23 cellular contexts compared by ENCODE assay signal in the genomic region with DNA sequence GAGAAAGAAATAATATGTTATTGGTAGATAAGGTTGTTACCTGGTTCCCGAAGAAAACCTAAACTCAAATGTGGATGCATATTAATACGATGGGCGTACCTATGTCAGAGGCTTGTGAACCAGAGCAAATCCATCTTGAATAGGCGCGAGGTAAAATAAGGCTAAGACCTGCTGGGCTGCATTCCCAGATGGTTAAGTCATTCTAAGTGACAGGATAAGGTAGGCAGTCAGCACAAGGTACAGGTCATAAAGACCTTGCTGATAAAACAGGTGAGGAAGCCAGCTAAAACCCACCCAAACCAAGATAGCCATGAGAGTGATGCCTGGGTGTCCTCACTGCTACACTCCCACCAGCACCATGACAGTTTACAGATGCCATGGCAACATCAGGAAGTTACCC.
DNase-seq lines count a peak whose midpoint lies in the region; ATAC-seq, FAIRE-seq and TF ChIP-seq lines count a peak whose summit lies in the region.
"Had no signal": no experiment of that assay in that cellular context is flagged by ENCODE, and none has a peak within 500 bp of the region (broad histone marks: within the 10 kb centered on the region; RNA-seq: fewer than 3 reads in every experiment).

No MANE protein-coding gene starts in this region.

- peak; percentile 54 for DNase-seq in mammary epithelial cell
- DNase-seq in MCF 10A (ENCODE audit: unreplicated experiment) = no peak
- DNase-seq in epithelial cell of esophagus (ENCODE audit: low read depth) = peak; percentile 77
- peak; percentile 19 for DNase-seq in keratinocyte (ENCODE audit: low read depth, low spot score)
- DNase-seq in NAMALWA (ENCODE audit: low spot score) = no peak
- no peak for DNase-seq in SKM-1 (lab: John Stamatoyannopoulos, UW; ENCODE audit: unreplicated experiment)
- DNase-seq in testis = no peak
- DNase-seq: CD8-positive, alpha-beta T cell; DND-41; GDM1; NCI-H1436 treated with DMSO at 0.1 percent for 48 hours; NCI-H2029 treated with DMSO at 0.1 percent for 48 hours; NCI-H2171 treated with DMSO at 0.1 percent for 48 hours; NCI-H446 treated with DMSO at 0.1 percent for 48 hours; NCI-H748 treated with DMSO at 0.1 percent for 48 hours had no signal

- H3K4me3 ChIP-seq in mammary epithelial cell (replicated peaks in 1 of 3; ENCODE audit: insufficient read depth in 1 of 3, low read depth in 2 of 3, low read length in 3 of 3) (no peak overlapping the region), epithelial cell of esophagus (ENCODE audit: low read length) (no peak overlapping the region), keratinocyte (ENCODE audit: control insufficient read depth in 2 of 3, extremely low read depth in 1 of 3, insufficient read depth in 2 of 3, low read depth in 1 of 3, low read length in 3 of 3) (no peak overlapping the region), testis (no peak overlapping the region)
- H3K4me3 ChIP-seq: BLaER1, GM12878, HAP-1, K562 had no signal

- peaks cover 13% of the 10 kb centered on the region for H3K9me3 Mint-ChIP-seq in MCF 10A (ENCODE audit: unreplicated experiment)

- no peaks in the 10 kb centered on the region for H3K27me3 Mint-ChIP-seq in MCF 10A (ENCODE audit: insufficient read depth, unreplicated experiment)

- H3K9me1 ChIP-seq in keratinocyte (ENCODE audit: control insufficient read depth, extremely low read depth, insufficient read depth, low read length) = no peaks in the 10 kb centered on the region

- dilution Hi-C loops in mammary epithelial cell (cut with HindIII; ENCODE audit: low sequenced_read_pairs) (no loop called here), keratinocyte (cut with MboI; ENCODE audit: extremely low pct_ligation_motif_present, low sequenced_read_pairs) (no loop called here)

- H2AFZ ChIP-seq in mammary epithelial cell (ENCODE audit: low read depth, low read length) = no peak overlapping the region
- no peak overlapping the region for H2AFZ ChIP-seq in keratinocyte (ENCODE audit: control insufficient read depth, low read length)

- H3K4me2 ChIP-seq in mammary epithelial cell (ENCODE audit: insufficient read depth, low read depth, low read length) (no peak overlapping the region), keratinocyte (ENCODE audit: control insufficient read depth, extremely low read depth, insufficient read depth, low read depth, low read length) (no peak overlapping the region)
- H3K4me2 ChIP-seq: BLaER1 had no signal

- BruUV-seq in mammary epithelial cell (replicated peaks; lab: Mats Ljungman, UMichigan) (no TSS peak), MCF 10A (replicated peaks; lab: Mats Ljungman, UMichigan) (no TSS peak)

- H3K79me2 ChIP-seq in mammary epithelial cell (ENCODE audit: insufficient read depth, low read length) (no peaks in the 10 kb centered on the region), keratinocyte (ENCODE audit: control insufficient read depth, insufficient read depth, low read length) (no peaks in the 10 kb centered on the region)

- H3K27ac ChIP-seq in mammary epithelial cell (ENCODE audit: insufficient read depth, low read depth, low read length) (no peak overlapping the region), keratinocyte (ENCODE audit: control insufficient read depth, insufficient read depth, low read length) (no peak overlapping the region), testis (no peak overlapping the region)
- H3K27ac ChIP-seq: 22Rv1, BLaER1, HL-60 had no signal

- no peak overlapping the region for H3K27ac Mint-ChIP-seq in MCF 10A (ENCODE audit: low read depth, unreplicated experiment)
- H3K27ac Mint-ChIP-seq: CD8-positive, alpha-beta T cell had no signal

- H3K9ac ChIP-seq in mammary epithelial cell (ENCODE audit: insufficient read depth, low read length) (no peak overlapping the region), keratinocyte (ENCODE audit: control insufficient read depth, extremely low read depth, insufficient read depth, low read length) (no peak overlapping the region)
- H3K9ac ChIP-seq: BLaER1 had no signal

- H3K27me3 ChIP-seq in mammary epithelial cell (ENCODE audit: insufficient read depth, low read length) (no peaks in the 10 kb centered on the region), keratinocyte (ENCODE audit: control insufficient read depth, extremely low read depth, insufficient read depth, low read length) (no peaks in the 10 kb centered on the region), testis (no peaks in the 10 kb centered on the region)
- H3K27me3 ChIP-seq: BLaER1 had no signal

- WGBS in mammary epithelial cell (ENCODE audit: low coverage, missing lambda C conversion rate) = 54% methylated on average over 5 of the region's 5 CpGs
- WGBS in testis, 2 donors = 75 to 84% methylated on average over 5 of the region's 5 CpGs

- no peak overlapping the region for H3K4me3 Mint-ChIP-seq in MCF 10A (ENCODE audit: unreplicated experiment)
- H3K4me3 Mint-ChIP-seq: CD8-positive, alpha-beta T cell had no signal

- POLR2A ChIA-PET in MCF 10A (lab: Yijun Ruan, JAX) = interaction anchor here (1.1 kb wide), 1 partner anchor 236 kb away, joined by 3 read pairs; no protein-coding TSS in a partner anchor

- H4K20me1 ChIP-seq in mammary epithelial cell (ENCODE audit: insufficient read depth, low read length) (no peaks in the 10 kb centered on the region), keratinocyte (ENCODE audit: control insufficient read depth, extremely low read depth, insufficient read depth, low read length) (no peaks in the 10 kb centered on the region)
- H4K20me1 ChIP-seq: BLaER1 had no signal

- FAIRE-seq in keratinocyte (lab: Jason Lieb, UNC) = peak; percentile 81
- FAIRE-seq: GM12878, K562 had no signal

- TF ChIP-seq CTCF in mammary epithelial cell (conservative IDR thresholded peaks at IDR 0.05 in 1 of 2, IDR thresholded peaks at IDR 0.05 in 1 of 2; ENCODE audit: extremely low read depth in 1 of 2, insufficient read depth in 1 of 2, low read depth in 1 of 2, low read length in 2 of 2) = no peak
- no peak for TF ChIP-seq CTCF in MCF 10A (IDR thresholded peaks at IDR 0.05; ENCODE audit: unreplicated experiment)
- TF ChIP-seq CTCF in epithelial cell of esophagus (IDR thresholded peaks at IDR 0.05; ENCODE audit: insufficient read depth, low read depth, low read length, missing control alignments) = no peak
- no peak for TF ChIP-seq CTCF in keratinocyte (optimal IDR thresholded peaks at IDR 0.05 in 1 of 3, IDR thresholded peaks at IDR 0.05 in 1 of 3, conservative IDR thresholded peaks at IDR 0.05 in 1 of 3; ENCODE audit: extremely low read depth in 1 of 3, insufficient read depth in 2 of 3, low read length in 3 of 3)
- TF ChIP-seq CTCF in testis (IDR thresholded peaks at IDR 0.05) = no peak

- no peak for ATAC-seq in HG02840 (IDR thresholded peaks at IDR 0.05; ENCODE audit: low FRiP score, unreplicated experiment)
- ATAC-seq: CD8-positive, alpha-beta T cell; GM12878; K562; Right ventricle myocardium inferior had no signal

- H3K36me3 ChIP-seq in mammary epithelial cell (ENCODE audit: insufficient read depth, low read length) = no peaks in the 10 kb centered on the region
- H3K36me3 ChIP-seq in keratinocyte (ENCODE audit: control insufficient read depth in 2 of 2, extremely low read depth in 1 of 2, insufficient read depth in 2 of 2, low read length in 2 of 2) = no peaks in the 10 kb centered on the region
- H3K36me3 ChIP-seq in testis (ENCODE audit: low read depth, missing control alignments) = no peaks in the 10 kb centered on the region
- H3K36me3 ChIP-seq: BLaER1, HAP-1 had no signal

- CTCF ChIA-PET in mammary epithelial cell (lab: Charles Lee; ENCODE audit: low non-redundant PET) = no interaction called here
- CTCF ChIA-PET in MCF 10A (lab: Yijun Ruan, JAX) = no interaction called here

- H3K4me1 Mint-ChIP-seq in MCF 10A (ENCODE audit: insufficient read depth, unreplicated experiment) = no peaks in the 10 kb centered on the region

- no peak for TF ChIP-seq POLR2A in testis (IDR thresholded peaks at IDR 0.05)

- H3K9me3 ChIP-seq in mammary epithelial cell (replicated peaks; ENCODE audit: insufficient read depth, low read length) = no peaks in the 10 kb centered on the region
- H3K9me3 ChIP-seq in keratinocyte (ENCODE audit: control insufficient read depth, low read depth, low read length) = peaks cover 1% of the 10 kb centered on the region
- no peaks in the 10 kb centered on the region for H3K9me3 ChIP-seq in testis
- H3K9me3 ChIP-seq: HAP-1 had no signal

- intact Hi-C loops in mammary epithelial cell (cut with micrococcal nuclease) = no loop called here
- intact Hi-C loops in MCF 10A (cut with micrococcal nuclease) = no loop called here
- intact Hi-C loops in testis (cut with DNase I; ENCODE audit: low total_unique reads) = no loop called here

- in situ Hi-C loops in mammary epithelial cell (cut with MboI; ENCODE audit: low sequenced_read_pairs in 2 of 2) = no loop called here

- peaks cover 8% of the 10 kb centered on the region for H3K4me1 ChIP-seq in mammary epithelial cell (ENCODE audit: insufficient read depth, low read length)
- H3K4me1 ChIP-seq in keratinocyte (ENCODE audit: control insufficient read depth, extremely low read depth, insufficient read depth, low read length) = peaks cover 11% of the 10 kb centered on the region
- no peaks in the 10 kb centered on the region for H3K4me1 ChIP-seq in testis
- H3K4me1 ChIP-seq: BLaER1, HAP-1 had no signal

- no peaks in the 10 kb centered on the region for H3K36me3 Mint-ChIP-seq in MCF 10A (ENCODE audit: insufficient read depth, unreplicated experiment)
- H3K36me3 Mint-ChIP-seq: CD8-positive, alpha-beta T cell had no signal

Comparison
In these comparisons a context has a peak if more than half of its experiments do, and no peak if none do; other contexts are left out.
1. DNase-seq: peak in mammary epithelial cell (single experiment), epithelial cell of esophagus (single experiment) and keratinocyte (single experiment); none in MCF 10A (single experiment), NAMALWA (single experiment), SKM-1 (single experiment) and testis (single experiment).